20 cellular contexts compared by ENCODE assay signal in the genomic region with DNA sequence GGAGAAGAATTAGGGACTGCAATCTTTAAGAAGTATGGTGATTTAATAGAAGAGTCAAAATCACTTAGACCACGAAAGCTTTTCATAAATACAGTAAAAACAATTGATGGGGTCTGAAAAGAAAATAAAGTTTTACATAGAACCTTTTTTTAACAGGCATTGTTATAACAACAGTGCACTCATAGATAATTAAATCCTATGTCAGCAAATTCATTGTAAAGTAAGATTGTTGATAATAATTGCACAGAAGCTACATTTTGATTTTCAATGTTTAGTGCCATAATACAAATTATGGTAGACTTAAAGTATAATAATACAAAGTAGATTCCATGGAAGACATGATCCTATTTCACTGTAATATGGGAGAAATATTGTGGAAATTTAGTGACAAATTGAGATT.
DNase-seq lines count a peak whose midpoint lies in the region; ATAC-seq, FAIRE-seq and TF ChIP-seq lines count a peak whose summit lies in the region.
"Had no signal": no experiment of that assay in that cellular context is flagged by ENCODE, and none has a peak within 500 bp of the region (broad histone marks: within the 10 kb centered on the region; RNA-seq: fewer than 3 reads in every experiment).

No MANE protein-coding gene starts in this region.

- no peaks in the 10 kb centered on the region for H3K4me1 Mint-ChIP-seq in osteocyte (ENCODE audit: unreplicated experiment)
- no peaks in the 10 kb centered on the region for H3K4me1 Mint-ChIP-seq in T-helper 2 cell treated with Interferon-gamma antibody and Interleukin-4, amounts not matched to agents 5 μg/mL and 100 μg/mL, for 36 hours (ENCODE audit: low read depth)
- H3K4me1 Mint-ChIP-seq: B cell had no signal

- H3K4me2 ChIP-seq in A549 (no peak overlapping the region), HCT116 (ENCODE audit: low read length) (no peak overlapping the region), K562 (ENCODE audit: insufficient read depth, low read length) (no peak overlapping the region)
- H3K4me2 ChIP-seq: BLaER1 treated with 17β-estradiol and CSF1 and Interleukin-3, amounts not matched to agents 10 nM and 100 nM had no signal

- TF ChIP-seq POLR2A in A549 (IDR thresholded peaks at IDR 0.05; ENCODE audit: low read length), result no peak
- TF ChIP-seq POLR2A in HCT116 (IDR thresholded peaks at IDR 0.05; ENCODE audit: borderline replicate concordance, extremely low read depth, insufficient read depth, insufficient read length), result no peak
- TF ChIP-seq POLR2A in K562 (conservative IDR thresholded peaks at IDR 0.05), result no peak

- H3K9me3 ChIP-seq in A549 (no peaks in the 10 kb centered on the region), HCT116 (ENCODE audit: control insufficient read depth in 1 of 2, insufficient read depth in 1 of 2, low read depth in 1 of 2, low read length in 2 of 2) (no peaks in the 10 kb centered on the region), K562 (replicated peaks; ENCODE audit: control insufficient read depth, insufficient read depth, low read depth, low read length) (no peaks in the 10 kb centered on the region), pancreas (no peaks in the 10 kb centered on the region)
- H3K9me3 ChIP-seq: Caco-2 had no signal

- in situ Hi-C loops in K562 (cut with MboI), result no loop called here

- H3K79me2 ChIP-seq in HCT116 (ENCODE audit: insufficient read depth, low read length) (no peaks in the 10 kb centered on the region), K562 (ENCODE audit: control insufficient read depth, insufficient read depth, low read length) (no peaks in the 10 kb centered on the region)

- BruUV-seq in HCT116 (replicated peaks; lab: Mats Ljungman, UMichigan), result no TSS peak
- no TSS peak for BruUV-seq in K562 (replicated peaks; lab: Mats Ljungman, UMichigan)

- H3K27me3 ChIP-seq in HCT116 (ENCODE audit: insufficient read depth, low read length) (no peaks in the 10 kb centered on the region), K562 (ENCODE audit: control insufficient read depth in 2 of 2, insufficient read depth in 2 of 2, low read length in 2 of 2) (no peaks in the 10 kb centered on the region), pancreas (no peaks in the 10 kb centered on the region)
- H3K27me3 ChIP-seq: BLaER1 treated with 17β-estradiol and CSF1 and Interleukin-3, amounts not matched to agents 10 nM and 100 nM had no signal

- no peak for DNase-seq in A549 (ENCODE audit: low read depth in 1 of 2, low spot score in 1 of 2)
- no peak for DNase-seq in HCT116 (ENCODE audit: low read depth, low spot score)
- DNase-seq in K562 (ENCODE audit: extremely low read depth in 1 of 4, low spot score in 3 of 4), result no peak
- DNase-seq in pancreas, result no peak
- DNase-seq in GF-D8 (lab: John Stamatoyannopoulos, UW), result no peak
- DNase-seq in osteocyte (ENCODE audit: extremely low spot score, unreplicated experiment), result no peak
- DNase-seq in T-helper 2 cell treated with Interferon-gamma antibody and Interleukin-4, amounts not matched to agents 5 μg/mL and 100 μg/mL, for 36 hours (ENCODE audit: low spot score), result no peak
- DNase-seq: 8988T; AML-193; Caco-2; Calu3; CD4-positive, alpha-beta T cell; CD8-positive, alpha-beta T cell; DMS79 treated with DMSO at 0.1 percent for 48 hours had no signal

- TF ChIP-seq RAD21 in A549 (conservative IDR thresholded peaks at IDR 0.05 in 1 of 2, IDR thresholded peaks at IDR 0.05 in 1 of 2) (no peak), HCT116 (IDR thresholded peaks at IDR 0.05; ENCODE audit: low read depth) (no peak), K562 (CRISPR knock-in tag; conservative IDR thresholded peaks at IDR 0.05 in 1 of 2, IDR thresholded peaks at IDR 0.05 in 1 of 2) (no peak)

- H3K36me3 Mint-ChIP-seq in osteocyte (ENCODE audit: unreplicated experiment), result no peaks in the 10 kb centered on the region
- no peaks in the 10 kb centered on the region for H3K36me3 Mint-ChIP-seq in T-helper 2 cell treated with Interferon-gamma antibody and Interleukin-4, amounts not matched to agents 5 μg/mL and 100 μg/mL, for 36 hours (ENCODE audit: low read depth)
- H3K36me3 Mint-ChIP-seq: CD8-positive, alpha-beta T cell had no signal

- intact Hi-C loops in HCT116 (cut with micrococcal nuclease), result loop anchor here (10.0 kb wide), 1 partner anchor 847 kb away; no protein-coding TSS in a partner anchor
- intact Hi-C loops in K562 (cut with micrococcal nuclease), result no loop called here
- intact Hi-C loops in pancreas (cut with DNase I), result no loop called here

- no peak overlapping the region for H3K27ac Mint-ChIP-seq in osteocyte (ENCODE audit: unreplicated experiment)
- no peak overlapping the region for H3K27ac Mint-ChIP-seq in T-helper 2 cell treated with Interferon-gamma antibody and Interleukin-4, amounts not matched to agents 5 μg/mL and 100 μg/mL, for 36 hours
- H3K27ac Mint-ChIP-seq: B cell; CD4-positive, alpha-beta T cell; CD8-positive, alpha-beta T cell had no signal

- H3K9ac ChIP-seq in HCT116 (ENCODE audit: low read length) (no peak overlapping the region), K562 (ENCODE audit: insufficient read depth in 1 of 2, low read depth in 2 of 2, low read length in 2 of 2) (no peak overlapping the region)
- H3K9ac ChIP-seq: BLaER1 treated with 17β-estradiol and CSF1 and Interleukin-3, amounts not matched to agents 10 nM and 100 nM had no signal

- no peaks in the 10 kb centered on the region for H3K27me3 Mint-ChIP-seq in osteocyte (ENCODE audit: unreplicated experiment)
- H3K27me3 Mint-ChIP-seq in T-helper 2 cell treated with Interferon-gamma antibody and Interleukin-4, amounts not matched to agents 5 μg/mL and 100 μg/mL, for 36 hours (ENCODE audit: low read depth), result no peaks in the 10 kb centered on the region
- H3K27me3 Mint-ChIP-seq: B cell; CD4-positive, alpha-beta T cell had no signal

- H3K27ac ChIP-seq in A549, result no peak overlapping the region
- no peak overlapping the region for H3K27ac ChIP-seq in HCT116 (ENCODE audit: low read depth, low read length)
- no peak overlapping the region for H3K27ac ChIP-seq in K562 (ENCODE audit: extremely low read depth, low read depth, low read length)
- no peak overlapping the region for H3K27ac ChIP-seq in pancreas
- H3K27ac ChIP-seq: BLaER1 treated with 17β-estradiol and CSF1 and Interleukin-3, amounts not matched to agents 10 nM and 100 nM; C4-2B had no signal

- no peak overlapping the region for H3K4me3 Mint-ChIP-seq in osteocyte (ENCODE audit: unreplicated experiment)
- H3K4me3 Mint-ChIP-seq in T-helper 2 cell treated with Interferon-gamma antibody and Interleukin-4, amounts not matched to agents 5 μg/mL and 100 μg/mL, for 36 hours, result no peak overlapping the region
- H3K4me3 Mint-ChIP-seq: B cell; CD4-positive, alpha-beta T cell; CD8-positive, alpha-beta T cell had no signal

- RAD21 ChIA-PET in HCT116 (lab: Charles Lee; ENCODE audit: low non-redundant PET in 1 of 2, low total read pairs in 2 of 2, uncharacterized antibody in 2 of 2, unreplicated experiment in 2 of 2), result no interaction called here

- H2AFZ ChIP-seq in HCT116 (ENCODE audit: low read depth, low read length, poor library complexity, severe bottlenecking) (peak overlapping the region; percentile 5), K562 (ENCODE audit: low read depth, low read length) (no peak overlapping the region)

- no peaks in the 10 kb centered on the region for H3K4me1 ChIP-seq in A549
- H3K4me1 ChIP-seq in HCT116 (ENCODE audit: control insufficient read depth in 1 of 2, insufficient read depth in 2 of 2, low read length in 2 of 2), result no peaks in the 10 kb centered on the region
- no peaks in the 10 kb centered on the region for H3K4me1 ChIP-seq in K562 (replicated peaks in 1 of 2; ENCODE audit: control insufficient read depth in 2 of 2, insufficient read depth in 2 of 2, low read length in 2 of 2)
- H3K4me1 ChIP-seq in pancreas, result no peaks in the 10 kb centered on the region
- H3K4me1 ChIP-seq: BLaER1 treated with 17β-estradiol and CSF1 and Interleukin-3, amounts not matched to agents 10 nM and 100 nM; Caco-2 had no signal

- no peaks in the 10 kb centered on the region for H3K9me3 Mint-ChIP-seq in osteocyte (ENCODE audit: unreplicated experiment)
- H3K9me3 Mint-ChIP-seq in T-helper 2 cell treated with Interferon-gamma antibody and Interleukin-4, amounts not matched to agents 5 μg/mL and 100 μg/mL, for 36 hours, result no peaks in the 10 kb centered on the region

- H4K20me1 ChIP-seq in HCT116 (ENCODE audit: insufficient read depth) (no peaks in the 10 kb centered on the region), K562 (replicated peaks; ENCODE audit: control insufficient read depth, insufficient read depth, low read length) (no peaks in the 10 kb centered on the region)
- H4K20me1 ChIP-seq: BLaER1 treated with 17β-estradiol and CSF1 and Interleukin-3, amounts not matched to agents 10 nM and 100 nM had no signal

- H3K9me1 ChIP-seq in K562 (ENCODE audit: control insufficient read depth, insufficient read depth, low read length), result no peaks in the 10 kb centered on the region

- CTCF ChIA-PET in A549 (lab: Yijun Ruan, JAX) (no interaction called here), HCT116 (lab: Charles Lee) (interaction anchor here (0.9 to 1.0 kb wide), 2 partner anchors 21 to 372 kb away, joined by 3 read pairs; no protein-coding TSS in a partner anchor), K562 (lab: Yijun Ruan, JAX; ENCODE audit: low intra/inter-chr PET ratio) (no interaction called here)

- WGBS in A549 (ENCODE audit: missing lambda C conversion rate), result 22% methylated on average over 1 of the region's 1 CpG
- WGBS in K562 (ENCODE audit: insufficient coverage, low coverage, missing lambda C conversion rate), result 0% methylated on average over 1 of the region's 1 CpG
- 66% methylated on average over 1 of the region's 1 CpG for WGBS in pancreas, 2 donors

- ATAC-seq in A549 (no peak), HCT116 (no peak), K562 (no peak), pancreas (no peak)
- ATAC-seq: CD8-positive, alpha-beta T cell; GM12878 had no signal

- TF ChIP-seq EP300 in A549 (IDR thresholded peaks at IDR 0.05) (no peak), K562 (IDR thresholded peaks at IDR 0.05; ENCODE audit: low read length) (no peak)

- no peaks in the 10 kb centered on the region for H3K9me2 ChIP-seq in HCT116 (ENCODE audit: insufficient read depth)

- FAIRE-seq in A549 (lab: Jason Lieb, UNC), result no peak
- no peak for FAIRE-seq in K562 (lab: Jason Lieb, UNC)
- peak; percentile 23 for FAIRE-seq in pancreas (lab: Jason Lieb, UNC)
- FAIRE-seq: D721Med, GM12878, GM19239 had no signal

- TF ChIP-seq CTCF in A549 (IDR thresholded peaks at IDR 0.05), result no peak
- TF ChIP-seq CTCF in HCT116 (IDR thresholded peaks at IDR 0.05 in 2 of 3, conservative IDR thresholded peaks at IDR 0.05 in 1 of 3; ENCODE audit: borderline replicate concordance in 1 of 3, insufficient read depth in 1 of 3, low read depth in 2 of 3, low read length in 2 of 3), result no peak
- no peak for TF ChIP-seq CTCF in K562 (IDR thresholded peaks at IDR 0.05 in 2 of 3, conservative IDR thresholded peaks at IDR 0.05 in 1 of 3; ENCODE audit: insufficient read depth in 2 of 3, low read depth in 1 of 3, low read length in 3 of 3)
- TF ChIP-seq CTCF in pancreas (IDR thresholded peaks at IDR 0.05), result no peak
- no peak for TF ChIP-seq CTCF in osteocyte (IDR thresholded peaks at IDR 0.05)

- H3K36me3 ChIP-seq in HCT116 (ENCODE audit: control insufficient read depth in 1 of 2, insufficient read depth in 2 of 2, low read length in 2 of 2), result no peaks in the 10 kb centered on the region
- no peaks in the 10 kb centered on the region for H3K36me3 ChIP-seq in K562 (ENCODE audit: control insufficient read depth, insufficient read depth, low read length)
- no peaks in the 10 kb centered on the region for H3K36me3 ChIP-seq in pancreas
- H3K36me3 ChIP-seq: BLaER1 treated with 17β-estradiol and CSF1 and Interleukin-3, amounts not matched to agents 10 nM and 100 nM had no signal

- H3K4me3 ChIP-seq in A549 (no peak overlapping the region), HCT116 (replicated peaks in 1 of 2; ENCODE audit: low read depth in 1 of 2, low read length in 2 of 2) (no peak overlapping the region), K562 (no peak overlapping the region), pancreas (no peak overlapping the region)
- H3K4me3 ChIP-seq: BLaER1 treated with 17β-estradiol and CSF1 and Interleukin-3, amounts not matched to agents 10 nM and 100 nM; GM12878 had no signal

- POLR2A ChIA-PET in A549 (lab: Yijun Ruan, JAX) (no interaction called here), HCT116 (lab: Charles Lee) (no interaction called here), K562 (lab: Yijun Ruan, JAX) (no interaction called here)

Comparison
In these comparisons a context has a peak if more than half of its experiments do, and no peak if none do; other contexts are left out.
1. Of the 35 proteins assayed by ChIP-seq in both K562 and A549: peak only in K562: none; only in A549: none; in both: MAFK; in neither: 34.